Comparison of ENCODE assay signal across 12 cellular contexts in the genomic region with DNA sequence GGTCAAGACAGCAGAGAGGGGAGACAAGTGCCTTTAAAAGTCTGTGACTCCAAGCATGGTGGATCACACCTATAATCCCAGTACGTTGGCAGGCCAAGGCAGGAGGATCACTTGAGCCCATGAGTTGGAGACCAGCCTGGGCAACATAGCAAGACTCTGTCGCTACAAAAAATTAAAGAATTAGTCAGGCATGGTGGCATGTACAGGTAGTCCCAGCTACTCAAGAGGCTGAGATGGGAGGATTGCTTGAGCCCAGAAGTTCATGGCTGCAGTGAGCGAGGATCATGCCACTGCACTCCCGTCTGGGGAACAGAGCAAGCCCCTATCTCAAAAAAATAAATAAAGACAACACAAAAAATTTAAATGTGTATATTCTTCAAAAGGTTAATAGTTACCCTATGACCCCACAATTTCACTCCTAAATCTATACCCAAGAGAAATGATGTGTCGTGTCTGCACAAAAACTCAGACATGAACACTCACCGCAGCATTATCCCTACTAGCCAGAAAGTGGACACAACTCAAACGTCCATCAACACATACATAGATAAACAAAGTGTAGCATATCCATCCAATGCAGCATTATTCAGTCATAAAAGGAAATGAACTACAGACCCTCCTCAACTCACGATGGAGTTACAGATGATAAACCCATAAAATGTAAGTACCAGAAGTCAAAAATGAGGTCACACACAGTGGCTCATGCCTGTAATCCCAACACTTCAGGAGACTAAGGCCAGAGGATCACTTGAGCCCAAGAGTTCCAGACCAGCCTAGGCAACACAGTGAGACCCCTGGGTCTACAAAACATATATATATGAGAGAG. TPM values are rescaled to one million over a fixed set of nuclear protein-coding genes. Genes with fewer than 3 reads are reported as not detected.
DNase-seq lines count a peak whose midpoint lies in the region; ATAC-seq and TF ChIP-seq lines count a peak whose summit lies in the region.
"Had no signal": no experiment of that assay in that cellular context is flagged by ENCODE, and none has a peak within 500 bp of the region (broad histone marks: within the 10 kb centered on the region; RNA-seq: fewer than 3 reads in every experiment).

No MANE protein-coding gene starts in this region.

- no peak for DNase-seq in GM23338 (ENCODE audit: low spot score)
- DNase-seq in activated naive CD8-positive, alpha-beta T cell treated with anti-CD3 and anti-CD28 coated beads for 36 hours = no peak
- no peak for DNase-seq in immature natural killer cell
- DNase-seq in DMS53 (lab: John Stamatoyannopoulos, UW) = no peak
- DNase-seq in NCI-H2227 treated with DMSO at 0.1 percent for 48 hours (lab: John Stamatoyannopoulos, UW) = no peak
- DNase-seq: activated CD4-positive, alpha-beta T cell treated with anti-CD3 and anti-CD28 coated beads, Interleukin-2, amount 50 U/mL, for 1 hour; DMS79; NCI-H1105 treated with DMSO at 0.1 percent for 48 hours; stimulated activated CD8-positive, alpha-beta memory T cell treated with anti-CD3 and anti-CD28 coated beads, Interleukin-4, amount 100 ng/mL, for 48 hours had no signal

- H3K4me3 ChIP-seq in GM23338 (no peak overlapping the region), skin epidermis (no peak overlapping the region)

- H3F3A ChIP-seq in GM23338 (replicated peaks; ENCODE audit: low read depth) = peaks cover 34% of the 10 kb centered on the region

- no peaks in the 10 kb centered on the region for H3K9me3 Mint-ChIP-seq in GM23338
- no peaks in the 10 kb centered on the region for H3K9me3 Mint-ChIP-seq in activated naive CD8-positive, alpha-beta T cell treated with anti-CD3 and anti-CD28 coated beads for 36 hours
- H3K9me3 Mint-ChIP-seq in immature natural killer cell = no peaks in the 10 kb centered on the region

- H3K27ac ChIP-seq in GM23338 (ENCODE audit: low read depth) = peak overlapping the region; percentile 59; the same call in 1 of the 2 replicates
- peak overlapping the region in 16 of 21 experiments; percentile 10 to 94 (median 69) for H3K27ac ChIP-seq in skin epidermis

- H3K4me1 Mint-ChIP-seq in GM23338 (peaks cover 69% of the 10 kb centered on the region), immature natural killer cell (peaks cover 68 to 85% of the 10 kb centered on the region in 2 donors)
- H3K4me1 Mint-ChIP-seq in activated naive CD8-positive, alpha-beta T cell treated with anti-CD3 and anti-CD28 coated beads for 36 hours = peaks cover 62% of the 10 kb centered on the region

- H3K4me3 Mint-ChIP-seq in GM23338 = no peak overlapping the region; the same call in 2 of the 3 replicates
- no peak overlapping the region for H3K4me3 Mint-ChIP-seq in activated naive CD8-positive, alpha-beta T cell treated with anti-CD3 and anti-CD28 coated beads for 36 hours
- peak overlapping the region in 3 of 5 donors; percentile 15 to 51 (median 28) for H3K4me3 Mint-ChIP-seq in immature natural killer cell

- peaks cover 69% of the 10 kb centered on the region for H3K4me1 ChIP-seq in GM23338 (ENCODE audit: insufficient read depth)

- H3K36me3 Mint-ChIP-seq in GM23338 (ENCODE audit: low read depth) = peaks cover 64% of the 10 kb centered on the region
- H3K36me3 Mint-ChIP-seq in activated naive CD8-positive, alpha-beta T cell treated with anti-CD3 and anti-CD28 coated beads for 36 hours = peaks cover 26% of the 10 kb centered on the region
- peaks cover 9 to 24% (median 14%) of the 10 kb centered on the region in 3 donors for H3K36me3 Mint-ChIP-seq in immature natural killer cell

- peaks cover 100% of the 10 kb centered on the region for H3K79me2 ChIP-seq in GM23338 (replicated peaks; ENCODE audit: insufficient read depth)

- H3K4me2 ChIP-seq in GM23338 = no peak overlapping the region

- peaks cover 11% of the 10 kb centered on the region for H3K36me3 ChIP-seq in GM23338 (ENCODE audit: insufficient read depth)

- no peak overlapping the region for H2AFZ ChIP-seq in GM23338

- no peak for ATAC-seq in GM23338
- no peak for ATAC-seq in GM21381 (IDR thresholded peaks at IDR 0.05; ENCODE audit: unreplicated experiment)
- ATAC-seq in GM21717 (IDR thresholded peaks at IDR 0.05; ENCODE audit: unreplicated experiment) = no peak

- H3K27ac Mint-ChIP-seq in GM23338 (peak overlapping the region; percentile 81), immature natural killer cell (peak overlapping the region in 5 of 6 donors; percentile 75 to 90 (median 84))
- H3K27ac Mint-ChIP-seq in activated naive CD8-positive, alpha-beta T cell treated with anti-CD3 and anti-CD28 coated beads for 36 hours = peak overlapping the region; percentile 21

- TF ChIP-seq CTCF in GM23338 (conservative IDR thresholded peaks at IDR 0.05; ENCODE audit: low read depth in 2 of 2) = no peak

- no peaks in the 10 kb centered on the region for H3K27me3 ChIP-seq in GM23338 (ENCODE audit: insufficient read depth)

- no peaks in the 10 kb centered on the region for H3K9me2 ChIP-seq in GM23338 (ENCODE audit: insufficient read depth)

- H3K27me3 Mint-ChIP-seq in GM23338 (ENCODE audit: insufficient read depth, low read depth, poor library complexity) (peaks cover 5% of the 10 kb centered on the region), immature natural killer cell (ENCODE audit: low read depth in 3 of 3) (no peaks in the 10 kb centered on the region)
- H3K27me3 Mint-ChIP-seq in activated naive CD8-positive, alpha-beta T cell treated with anti-CD3 and anti-CD28 coated beads for 36 hours = no peaks in the 10 kb centered on the region

- peaks cover 46% of the 10 kb centered on the region for H4K20me1 ChIP-seq in GM23338 (replicated peaks; ENCODE audit: insufficient read depth)

TF ChIP-seq in GM23338, 12 proteins besides CTCF, POLR2A, EP300 and RAD21:
- no peak for TF ChIP-seq REST (IDR thresholded peaks at IDR 0.05; ENCODE audit: unreplicated experiment)
- TF ChIP-seq POLR2AphosphoS5 (IDR thresholded peaks at IDR 0.05; ENCODE audit: low read depth) = no peak

RNA-seq across cellular contexts. Expression of gene ZMYND8, which starts 23.9 kb away (rescaled TPM):
- 64.2 and 70.9 TPM in 2 replicates for total RNA-seq in GM23338 (2014; rRNA removed; shearing (Covaris generic))
- polyA plus RNA-seq in GM23338 (2016; fragmentation: Nextera tagmentation; extraction: Ambion mirVana) (122 and 128 TPM in 2 replicates), immature natural killer cell (10 to 100 TPM in 1 of 3 donors, 1 to 10 TPM in 2; 3.4 to 16.9 (median 5.1) TPM)
- total RNA-seq in activated naive CD8-positive, alpha-beta T cell treated with anti-CD3 and anti-CD28 coated beads for 36 hours = 10 to 100 TPM; 28.8 to 29.8 TPM

Comparison
In these comparisons a context has a peak if more than half of its experiments do, and no peak if none do; other contexts are left out.
1. H3K27ac Mint-ChIP-seq: peak in every context shown above with its lines; median percentile 84 in immature natural killer cell; 81 in GM23338; 21 in activated naive CD8-positive, alpha-beta T cell treated with anti-CD3 and anti-CD28 coated beads for 36 hours.
2. H3K4me3 Mint-ChIP-seq: peak in immature natural killer cell (3 of 5); none in GM23338 (single experiment) and activated naive CD8-positive, alpha-beta T cell treated with anti-CD3 and anti-CD28 coated beads for 36 hours (single experiment).